1 cellular context compared by ENCODE assay signal in the genomic region with DNA sequence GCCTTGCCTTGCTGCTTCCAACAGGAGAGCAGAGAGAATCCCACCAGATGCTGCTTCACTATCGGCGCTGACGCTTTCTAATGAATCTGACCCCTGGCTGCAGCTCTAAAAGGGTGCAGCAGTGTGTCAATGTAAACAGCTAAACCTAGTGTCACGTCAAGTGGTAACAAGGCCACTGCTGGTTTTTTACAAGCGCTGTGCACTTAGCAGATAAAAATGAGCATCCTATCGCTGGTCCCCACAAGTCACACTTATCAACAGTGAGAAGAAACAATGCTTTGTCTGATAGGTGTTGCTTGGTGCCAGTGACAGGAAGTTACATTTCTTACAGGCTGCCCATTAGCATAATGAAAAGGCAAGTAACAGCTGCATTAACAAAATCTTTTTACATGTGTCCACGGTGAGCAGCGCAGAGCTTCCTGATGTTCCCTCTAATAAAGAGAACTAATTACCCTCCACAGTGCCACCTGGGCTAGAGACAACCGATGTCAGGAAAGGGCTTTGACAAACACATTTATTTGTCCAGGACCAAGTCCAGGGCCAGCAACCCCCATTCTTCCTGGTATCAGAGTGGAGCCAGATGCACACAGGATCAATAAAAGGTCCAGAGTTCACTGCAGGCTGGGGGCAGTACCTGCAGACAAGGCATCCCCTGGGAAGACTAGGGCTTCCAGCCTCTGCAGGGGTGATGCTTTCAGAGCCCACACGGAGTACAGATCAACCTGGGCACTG.
TF ChIP-seq lines count a peak whose summit lies in the region.

No MANE protein-coding gene starts in this region.

TF ChIP-seq in HepG2, 621 proteins besides CTCF, POLR2A, EP300 and RAD21 (continued from another document and continues in another):
- TF ChIP-seq AKNA (CRISPR knock-in tag; IDR thresholded peaks at IDR 0.05; ENCODE audit: borderline replicate concordance) (no peak), ZNF501 (CRISPR knock-in tag; IDR thresholded peaks at IDR 0.05) (peak; percentile 91), ZNF543 (CRISPR knock-in tag; IDR thresholded peaks at IDR 0.05) (peak; percentile 81; the same call in 1 of the 2 replicates), NFKBIZ (CRISPR knock-in tag; IDR thresholded peaks at IDR 0.05) (peak; percentile 97), NFYB (CRISPR knock-in tag; IDR thresholded peaks at IDR 0.05) (no peak), ZBTB20 (CRISPR knock-in tag; IDR thresholded peaks at IDR 0.05; ENCODE audit: borderline replicate concordance, low read depth) (peak; percentile 88; the same call in 1 of the 2 replicates), CCDC6 (CRISPR knock-in tag; IDR thresholded peaks at IDR 0.05) (peak; percentile 97), TCF7L2 (IDR thresholded peaks at IDR 0.05; ENCODE audit: low read depth, low read length) (no peak), ATF2 (CRISPR knock-in tag; IDR thresholded peaks at IDR 0.05) (peak; percentile 92), KAT8 (CRISPR knock-in tag; IDR thresholded peaks at IDR 0.05) (peak; percentile 69), KIAA2018 (CRISPR knock-in tag; IDR thresholded peaks at IDR 0.05; ENCODE audit: borderline replicate concordance) (peak; percentile 95; the same call in 1 of the 2 replicates), SMYD3 (CRISPR knock-in tag; IDR thresholded peaks at IDR 0.05) (peak; percentile 98), ZNF713 (CRISPR knock-in tag; IDR thresholded peaks at IDR 0.05) (no peak), ZNF30 (CRISPR knock-in tag; IDR thresholded peaks at IDR 0.05) (no peak), NR1H2 (CRISPR knock-in tag; IDR thresholded peaks at IDR 0.05; ENCODE audit: borderline replicate concordance, low read depth) (peak; percentile 77; the same call in 1 of the 2 replicates), SRF (IDR thresholded peaks at IDR 0.05; ENCODE audit: low read depth, low read length) (no peak), DPF2 (CRISPR knock-in tag; IDR thresholded peaks at IDR 0.05; ENCODE audit: borderline replicate concordance, low read depth) (peak; percentile 99), KLF12 (CRISPR knock-in tag; IDR thresholded peaks at IDR 0.05; ENCODE audit: borderline replicate concordance) (peak; percentile 86), NKX3-1 (CRISPR knock-in tag; IDR thresholded peaks at IDR 0.05) (no peak; the same call in 1 of the 2 replicates), ZNF850 (CRISPR knock-in tag; conservative IDR thresholded peaks at IDR 0.05) (no peak), CBFB (CRISPR knock-in tag; IDR thresholded peaks at IDR 0.05) (peak; percentile 66; the same call in 1 of the 2 replicates), EED (CRISPR knock-in tag; IDR thresholded peaks at IDR 0.05) (no peak), SMAD9 (CRISPR knock-in tag; IDR thresholded peaks at IDR 0.05) (no peak), ATF3 (CRISPR knock-in tag; IDR thresholded peaks at IDR 0.05) (peak; percentile 24; the same call in 1 of the 2 replicates), NCOR1 (IDR thresholded peaks at IDR 0.05; ENCODE audit: borderline replicate concordance, low read length) (peak; percentile 96), KDM3A (CRISPR knock-in tag; IDR thresholded peaks at IDR 0.05; ENCODE audit: low read depth) (no peak), SALL1 (CRISPR knock-in tag; IDR thresholded peaks at IDR 0.05) (peak; percentile 99), EEA1 (CRISPR knock-in tag; IDR thresholded peaks at IDR 0.05; ENCODE audit: borderline replicate concordance) (0 out of 2 replicates have a peak, but pooled peaks have one; percentile 42), NR2F6 (IDR thresholded peaks at IDR 0.05) (peak; percentile 85), NR2F6 (CRISPR knock-in tag; IDR thresholded peaks at IDR 0.05) (peak; percentile 94), BORCS8-MEF2B (CRISPR knock-in tag; IDR thresholded peaks at IDR 0.05) (peak; percentile 73; the same call in 1 of the 2 replicates), MED13 (CRISPR knock-in tag; IDR thresholded peaks at IDR 0.05) (peak; percentile 35; the same call in 1 of the 2 replicates), MYC (CRISPR knock-in tag; IDR thresholded peaks at IDR 0.05; ENCODE audit: borderline replicate concordance) (peak; percentile 70), MBD4 (IDR thresholded peaks at IDR 0.05; ENCODE audit: borderline replicate concordance, low read length) (no peak)
- TF ChIP-seq, protein P1, sequence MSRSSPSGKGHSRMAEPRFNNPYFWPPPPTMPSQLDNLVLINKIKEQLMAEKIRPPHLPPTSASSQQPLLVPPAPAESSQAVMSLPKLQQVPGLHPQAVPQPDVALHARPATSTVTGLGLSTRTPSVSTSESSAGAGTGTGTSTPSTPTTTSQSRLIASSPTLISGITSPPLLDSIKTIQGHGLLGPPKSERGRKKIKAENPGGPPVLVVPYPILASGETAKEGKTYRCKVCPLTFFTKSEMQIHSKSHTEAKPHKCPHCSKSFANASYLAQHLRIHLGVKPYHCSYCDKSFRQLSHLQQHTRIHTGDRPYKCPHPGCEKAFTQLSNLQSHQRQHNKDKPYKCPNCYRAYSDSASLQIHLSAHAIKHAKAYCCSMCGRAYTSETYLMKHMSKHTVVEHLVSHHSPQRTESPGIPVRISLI (CRISPR knock-in tag; IDR thresholded peaks at IDR 0.05; ENCODE audit: borderline replicate concordance) = peak; percentile 73
- TF ChIP-seq, protein P2, sequence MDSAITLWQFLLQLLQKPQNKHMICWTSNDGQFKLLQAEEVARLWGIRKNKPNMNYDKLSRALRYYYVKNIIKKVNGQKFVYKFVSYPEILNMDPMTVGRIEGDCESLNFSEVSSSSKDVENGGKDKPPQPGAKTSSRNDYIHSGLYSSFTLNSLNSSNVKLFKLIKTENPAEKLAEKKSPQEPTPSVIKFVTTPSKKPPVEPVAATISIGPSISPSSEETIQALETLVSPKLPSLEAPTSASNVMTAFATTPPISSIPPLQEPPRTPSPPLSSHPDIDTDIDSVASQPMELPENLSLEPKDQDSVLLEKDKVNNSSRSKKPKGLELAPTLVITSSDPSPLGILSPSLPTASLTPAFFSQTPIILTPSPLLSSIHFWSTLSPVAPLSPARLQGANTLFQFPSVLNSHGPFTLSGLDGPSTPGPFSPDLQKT (CRISPR knock-in tag; IDR thresholded peaks at IDR 0.05; ENCODE audit: borderline replicate concordance) = no peak
